28 cellular contexts compared by ENCODE assay signal in genomic region chr1:40352126-40352525, GRCh38. TPM values are rescaled to one million over a fixed set of nuclear protein-coding genes. Genes with fewer than 3 reads are reported as not detected.
A peak's percentile ranks its signal among the peaks of the same experiment; 100 is the strongest.
DNase-seq lines count a peak whose midpoint lies in the region; ATAC-seq and TF ChIP-seq lines count a peak whose summit lies in the region.
"Had no signal": no experiment of that assay in that cellular context is flagged by ENCODE, and none has a peak within 500 bp of the region (broad histone marks: within the 10 kb centered on the region; RNA-seq: fewer than 3 reads in every experiment).

No MANE protein-coding gene starts in this region.

- peak overlapping the region; percentile 72 for H3K27ac Mint-ChIP-seq in stimulated activated memory B cell treated with anti-CD40 and anti-IgM and Interleukin-4, amounts not matched to agents 10 μg/mL and 1 μg/mL and 100 μg/mL, for 72 hours
- H3K27ac Mint-ChIP-seq: activated naive CD8-positive, alpha-beta T cell treated with anti-CD3 and anti-CD28 coated beads, Interleukin-2, amount 50 U/mL, for 24 hours; effector memory CD8-positive, alpha-beta T cell; natural killer cell; T-helper 2 cell treated with Interferon-gamma antibody and Interleukin-4, amounts not matched to agents 5 μg/mL and 100 μg/mL, for 36 hours; WTC11 had no signal

- no peaks in the 10 kb centered on the region for H3K36me3 Mint-ChIP-seq in stimulated activated memory B cell treated with anti-CD40 and anti-IgM and Interleukin-4, amounts not matched to agents 10 μg/mL and 1 μg/mL and 100 μg/mL, for 72 hours
- H3K36me3 Mint-ChIP-seq: natural killer cell, WTC11 had no signal

- TF ChIP-seq CTCF in heart right ventricle (IDR thresholded peaks at IDR 0.05) (no peak), sigmoid colon (IDR thresholded peaks at IDR 0.05) (no peak)

- no peaks in the 10 kb centered on the region for H3K27me3 Mint-ChIP-seq in stimulated activated memory B cell treated with anti-CD40 and anti-IgM and Interleukin-4, amounts not matched to agents 10 μg/mL and 1 μg/mL and 100 μg/mL, for 72 hours
- H3K27me3 Mint-ChIP-seq: activated naive CD8-positive, alpha-beta T cell treated with anti-CD3 and anti-CD28 coated beads, Interleukin-2, amount 50 U/mL, for 24 hours; effector memory CD8-positive, alpha-beta T cell had no signal

- DNase-seq in Right ventricle myocardium inferior (ENCODE audit: missing footprints) (no peak), heart right ventricle (no peak), MV-4-11 (lab: John Stamatoyannopoulos, UW) (peak; percentile 92), germinal center (ENCODE audit: low spot score) (peak; percentile 47), sigmoid colon (no peak)
- no peak for DNase-seq in activated CD8-positive, alpha-beta memory T cell treated with anti-CD3 and anti-CD28 coated beads, Interleukin-2, amount 50 U/mL, for 48 hours
- DNase-seq: activated CD4-positive, alpha-beta T cell treated with anti-CD3 and anti-CD28 coated beads, Interleukin-2, amount 50 U/mL, for 48 hours; activated effector memory CD4-positive, alpha-beta T cell treated with anti-CD3 and anti-CD28 coated beads, Interleukin-2, amount 50 U/mL, for 16 hours; activated naive CD8-positive, alpha-beta T cell treated with anti-CD3 and anti-CD28 coated beads, Interleukin-2, amount 50 U/mL, for 24 hours; Caco-2; DND-41; effector memory CD8-positive, alpha-beta T cell; kidney; MG63; natural killer cell; NCI-H146; NCI-H2171; right cardiac atrium; SJCRH30; stimulated activated CD4-positive, alpha-beta T cell treated with anti-CD3 and anti-CD28 coated beads, Interleukin-15, amount 100 ng/mL, for 24 hours had no signal

- H3K27me3 ChIP-seq in heart right ventricle (peaks cover 0 to 5% (median 0%) of the 10 kb centered on the region in 7 donors), sigmoid colon (no peaks in the 10 kb centered on the region)
- H3K27me3 ChIP-seq: esophagus muscularis mucosa, MG63, SJCRH30 had no signal

- no peak overlapping the region for H3K4me3 Mint-ChIP-seq in stimulated activated memory B cell treated with anti-CD40 and anti-IgM and Interleukin-4, amounts not matched to agents 10 μg/mL and 1 μg/mL and 100 μg/mL, for 72 hours
- H3K4me3 Mint-ChIP-seq: activated naive CD8-positive, alpha-beta T cell treated with anti-CD3 and anti-CD28 coated beads, Interleukin-2, amount 50 U/mL, for 24 hours; effector memory CD8-positive, alpha-beta T cell; natural killer cell; T-helper 2 cell treated with Interferon-gamma antibody and Interleukin-4, amounts not matched to agents 5 μg/mL and 100 μg/mL, for 36 hours; WTC11 had no signal

- TF ChIP-seq POLR2A in sigmoid colon (IDR thresholded peaks at IDR 0.05) = no peak

- H3K27ac ChIP-seq in heart right ventricle = peak overlapping the region in 1 of 10 donors; percentile 77
- H3K27ac ChIP-seq in sigmoid colon = peak overlapping the region in 1 of 4 donors; percentile 31
- H3K27ac ChIP-seq: A549, gastroesophageal sphincter, SJCRH30 had no signal

- peaks cover 61% of the 10 kb centered on the region for H3K4me1 Mint-ChIP-seq in stimulated activated memory B cell treated with anti-CD40 and anti-IgM and Interleukin-4, amounts not matched to agents 10 μg/mL and 1 μg/mL and 100 μg/mL, for 72 hours
- H3K4me1 Mint-ChIP-seq: natural killer cell, WTC11 had no signal

- no peaks in the 10 kb centered on the region for H3K36me3 ChIP-seq in heart right ventricle
- H3K36me3 ChIP-seq in sigmoid colon = no peaks in the 10 kb centered on the region
- H3K36me3 ChIP-seq: esophagus muscularis mucosa, gastroesophageal sphincter, MG63, SJCRH30 had no signal

- H3K4me3 ChIP-seq in heart right ventricle (no peak overlapping the region), sigmoid colon (no peak overlapping the region)
- H3K4me3 ChIP-seq: A549, esophagus muscularis mucosa, gastroesophageal sphincter, MG63, SJCRH30 had no signal

- no peak for TF ChIP-seq EP300 in sigmoid colon (IDR thresholded peaks at IDR 0.05)

- ATAC-seq in Right ventricle myocardium inferior (peak; percentile 50), heart right ventricle (no peak), HG03108 (IDR thresholded peaks at IDR 0.05; ENCODE audit: unreplicated experiment) (no peak)
- peak; percentile 91 for ATAC-seq in stimulated activated memory B cell treated with anti-CD40 and anti-IgM and Interleukin-4, amounts not matched to agents 10 μg/mL and 1 μg/mL and 100 μg/mL, for 72 hours
- ATAC-seq: A549; activated naive CD8-positive, alpha-beta T cell treated with anti-CD3 and anti-CD28 coated beads, Interleukin-2, amount 50 U/mL, for 24 hours; effector memory CD8-positive, alpha-beta T cell; gastroesophageal sphincter; HCT116; natural killer cell; WTC11 had no signal

- H3K9me3 ChIP-seq in heart right ventricle = peaks cover 0 to 5% (median 0%) of the 10 kb centered on the region in 11 donors
- no peaks in the 10 kb centered on the region for H3K9me3 ChIP-seq in sigmoid colon
- H3K9me3 ChIP-seq: Caco-2, MG63, SJCRH30 had no signal

- 84 to 85% methylated on average over 3 of the region's 3 CpGs for WGBS in heart right ventricle, 2 donors
- 77 to 85% methylated on average over 3 of the region's 3 CpGs for WGBS in sigmoid colon, 2 donors

- intact Hi-C loops in Right ventricle myocardium inferior (cut with DNase I) (no loop called here), heart right ventricle (cut with DNase I) (no loop called here), sigmoid colon (cut with DNase I) (no loop called here)

- H3K4me1 ChIP-seq in heart right ventricle (peaks cover 0 to 23% (median 0%) of the 10 kb centered on the region in 9 donors), sigmoid colon (no peaks in the 10 kb centered on the region)
- H3K4me1 ChIP-seq: A549, Caco-2, esophagus muscularis mucosa, gastroesophageal sphincter, SJCRH30 had no signal

- H3K9me3 Mint-ChIP-seq in stimulated activated memory B cell treated with anti-CD40 and anti-IgM and Interleukin-4, amounts not matched to agents 10 μg/mL and 1 μg/mL and 100 μg/mL, for 72 hours = no peaks in the 10 kb centered on the region
- H3K9me3 Mint-ChIP-seq: activated naive CD8-positive, alpha-beta T cell treated with anti-CD3 and anti-CD28 coated beads, Interleukin-2, amount 50 U/mL, for 24 hours; effector memory CD8-positive, alpha-beta T cell; natural killer cell had no signal

RNA-seq across cellular contexts. Expression of gene SMAP2, which starts 21.4 kb away (rescaled TPM):
- total RNA-seq in Right ventricle myocardium inferior = 16.3 TPM
- total RNA-seq in heart right ventricle = 10 to 100 TPM in 9 of 10 donors, 1 to 10 TPM in 1; 9.4 to 29.8 (median 12.2) TPM
- polyA plus RNA-seq in heart right ventricle = 10 to 100 TPM; 12.2 to 16.5 TPM
- total RNA-seq in sigmoid colon = 10 to 100 TPM; 20.5 to 28.5 (median 25.5) TPM
- polyA plus RNA-seq in sigmoid colon = 100 to 1,000 TPM in 1 of 3 donors, 10 to 100 TPM in 2; 22.8 to 113 (median 24.3) TPM

RNA-seq across cellular contexts. Expression of gene COL9A2, which starts 35.0 kb away (rescaled TPM):
- total RNA-seq in Right ventricle myocardium inferior = 0.24 TPM
- total RNA-seq in heart right ventricle = 1 to 10 TPM in 2 of 10 donors, under 1 TPM in 8; 0.20 to 1.2 (median 0.33) TPM
- 1 to 10 TPM in 1 of 2 donors, under 1 TPM in 1; 0.39 to 1.8 TPM for polyA plus RNA-seq in heart right ventricle
- total RNA-seq in sigmoid colon = 1 to 10 TPM in 3 of 4 donors, under 1 TPM in 1; 0.99 to 3.6 (median 1.3) TPM
- polyA plus RNA-seq in sigmoid colon = 10 to 100 TPM in 1 of 3 donors, 1 to 10 TPM in 2; 1.2 to 19.6 (median 2.4) TPM

Comparison
In these comparisons a context has a peak if more than half of its experiments do, and no peak if none do; other contexts are left out.
1. ATAC-seq: peak in Right ventricle myocardium inferior (single experiment) and stimulated activated memory B cell treated with anti-CD40 and anti-IgM and Interleukin-4, amounts not matched to agents 10 μg/mL and 1 μg/mL and 100 μg/mL, for 72 hours (single experiment); none in heart right ventricle (0 of 8) and HG03108 (single experiment).
2. DNase-seq: peak in MV-4-11 (single experiment) and germinal center (single experiment); none in Right ventricle myocardium inferior (single experiment), heart right ventricle (0 of 2), sigmoid colon (single experiment) and activated CD8-positive, alpha-beta memory T cell treated with anti-CD3 and anti-CD28 coated beads, Interleukin-2, amount 50 U/mL, for 48 hours (single experiment).